ENCODE assay signal across 23 cellular contexts in the genomic region with DNA sequence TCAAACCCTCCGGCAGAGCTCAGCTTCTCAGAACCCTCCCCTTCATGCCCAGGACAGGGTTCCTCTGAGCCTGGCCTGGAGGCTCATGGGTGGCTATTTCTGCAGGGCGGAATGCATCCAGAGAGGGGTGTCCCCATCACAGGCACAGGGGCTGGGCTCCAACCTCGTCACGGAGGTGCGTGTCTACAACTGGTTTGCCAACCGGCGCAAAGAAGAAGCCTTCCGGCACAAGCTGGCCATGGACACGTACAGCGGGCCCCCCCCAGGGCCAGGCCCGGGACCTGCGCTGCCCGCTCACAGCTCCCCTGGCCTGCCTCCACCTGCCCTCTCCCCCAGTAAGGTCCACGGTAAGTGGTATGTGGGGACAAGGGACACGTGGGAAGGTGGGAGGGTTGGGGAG. TPM values are rescaled to one million over a fixed set of nuclear protein-coding genes. Genes with fewer than 3 reads are reported as not detected.
A peak's percentile ranks its signal among the peaks of the same experiment; 100 is the strongest.
DNase-seq lines count a peak whose midpoint lies in the region; ATAC-seq, FAIRE-seq and TF ChIP-seq lines count a peak whose summit lies in the region.
"Had no signal": no experiment of that assay in that cellular context is flagged by ENCODE, and none has a peak within 500 bp of the region (broad histone marks: within the 10 kb centered on the region; RNA-seq: fewer than 3 reads in every experiment).

No MANE protein-coding gene starts in this region.

- TF ChIP-seq EP300 in H1 (IDR thresholded peaks at IDR 0.05; ENCODE audit: borderline replicate concordance in 1 of 2, low read depth in 2 of 2, low read length in 2 of 2): no peak

- no peak overlapping the region for H2AFZ ChIP-seq in H1 (ENCODE audit: low read length)

- H3K4ac ChIP-seq in H1 (replicated peaks; ENCODE audit: insufficient read length, low read depth, low read length): no peak overlapping the region

- no peak for TF ChIP-seq RAD21 in H1 (IDR thresholded peaks at IDR 0.05 in 1 of 2, conservative IDR thresholded peaks at IDR 0.05 in 1 of 2; ENCODE audit: low read depth in 2 of 2, low read length in 2 of 2)

- FAIRE-seq in H1 (lab: Jason Lieb, UNC): no peak
- FAIRE-seq in urothelium cell line (lab: Jason Lieb, UNC): no peak
- FAIRE-seq: A549, D721Med, GM12878 had no signal

- H2BK120ac ChIP-seq in H1 (replicated peaks; ENCODE audit: low read depth, low read length): no peak overlapping the region

- H2BK20ac ChIP-seq in H1 (ENCODE audit: low read length): no peak overlapping the region

- no peak overlapping the region for H3K14ac ChIP-seq in H1 (ENCODE audit: insufficient read length)

- H3K4me3 ChIP-seq in H7 (ENCODE audit: insufficient read depth, low read depth, low read length) (no peak overlapping the region), H1 (ENCODE audit: extremely low read depth in 1 of 4, insufficient read depth in 2 of 4, low read depth in 3 of 4, low read length in 4 of 4) (no peak overlapping the region), lower lobe of right lung (no peak overlapping the region), tibial artery (no peak overlapping the region)
- H3K4me3 ChIP-seq: A549; BLaER1 treated with 17β-estradiol and CSF1 and Interleukin-3, amounts not matched to agents 10 nM and 100 nM; GM12878 had no signal

- TF ChIP-seq CTCF in H1 (IDR thresholded peaks at IDR 0.05; ENCODE audit: control extremely low read depth in 1 of 3, insufficient read depth in 1 of 3, low read depth in 1 of 3, low read length in 3 of 3) (no peak), lower lobe of right lung (IDR thresholded peaks at IDR 0.05) (no peak), tibial artery (IDR thresholded peaks at IDR 0.05) (no peak)

- H4K20me1 ChIP-seq in H1 (replicated peaks in 1 of 2; ENCODE audit: control insufficient read depth in 1 of 2, insufficient read depth in 2 of 2, low read length in 2 of 2): peaks cover 0 to 5% of the 10 kb centered on the region in 2 experiments
- H4K20me1 ChIP-seq: BLaER1 treated with 17β-estradiol and CSF1 and Interleukin-3, amounts not matched to agents 10 nM and 100 nM had no signal

- H3K27ac ChIP-seq in H1 (ENCODE audit: low read depth, low read length) (no peak overlapping the region), lower lobe of right lung (no peak overlapping the region), tibial artery (no peak overlapping the region)
- H3K27ac ChIP-seq: A549; BLaER1 treated with 17β-estradiol and CSF1 and Interleukin-3, amounts not matched to agents 10 nM and 100 nM had no signal

- H4K8ac ChIP-seq in H1 (ENCODE audit: extremely low read depth, insufficient read depth, low read length): no peak overlapping the region

- H3K4me1 ChIP-seq in H1 (replicated peaks in 1 of 4; ENCODE audit: control insufficient read depth in 3 of 4, insufficient read depth in 4 of 4, low read length in 3 of 4) (peaks cover 0 to 3% (median under 1%) of the 10 kb centered on the region in 4 experiments; a peak in 5 of 7 replicates), lower lobe of right lung (no peaks in the 10 kb centered on the region), tibial artery (no peaks in the 10 kb centered on the region)
- H3K4me1 ChIP-seq: A549, BE2C had no signal

- no peaks in the 10 kb centered on the region for H3K36me3 ChIP-seq in H7 (replicated peaks; ENCODE audit: control insufficient read depth, insufficient read depth, low read length)
- no peaks in the 10 kb centered on the region for H3K36me3 ChIP-seq in H1 (ENCODE audit: control insufficient read depth in 2 of 4, insufficient read depth in 4 of 4, low read length in 3 of 4)
- H3K36me3 ChIP-seq in lower lobe of right lung: no peaks in the 10 kb centered on the region
- H3K36me3 ChIP-seq in tibial artery: no peaks in the 10 kb centered on the region
- H3K36me3 ChIP-seq: BE2C; BLaER1 treated with 17β-estradiol and CSF1 and Interleukin-3, amounts not matched to agents 10 nM and 100 nM had no signal

- no peaks in the 10 kb centered on the region for H3K79me1 ChIP-seq in H1 (ENCODE audit: low read depth, low read length)

- H2AK5ac ChIP-seq in H1 (ENCODE audit: low read depth, low read length): no peak overlapping the region

- no peak overlapping the region for H3K9ac ChIP-seq in H1 (replicated peaks in 1 of 4; ENCODE audit: extremely low read depth in 1 of 4, low read depth in 3 of 4, low read length in 3 of 4)
- H3K9ac ChIP-seq: BLaER1 treated with 17β-estradiol and CSF1 and Interleukin-3, amounts not matched to agents 10 nM and 100 nM had no signal

- H3K23me2 ChIP-seq in H1 (ENCODE audit: low read depth, low read length): peaks cover 14% of the 10 kb centered on the region; the same call in 1 of the 2 replicates

- CTCF ChIA-PET in H1 (lab: Charles Lee; ENCODE audit: partially characterized antibody): interaction anchor here (0.6 to 3.8 kb wide), 2 partner anchors 11 to 464 kb away, joined by 3 to 40 read pairs; no protein-coding TSS in a partner anchor

- WGBS in H1 (ENCODE audit: extremely low coverage in 1 of 2, insufficient coverage in 1 of 2, insufficient read length in 1 of 2, insufficient replicate concordance in 2 of 2, low coverage in 1 of 2, low lambda C conversion rate in 2 of 2, missing lambda C conversion rate in 1 of 2), 2 experiments: 90% methylated on average over 8 of the region's 15 CpGs; no CpG with 5 or more reads in 1 of the 2 experiments

- POLR2A ChIA-PET in H1 (lab: Charles Lee; ENCODE audit: partially characterized antibody): no interaction called here

- intact Hi-C loops in lower lobe of right lung (cut with DNase I) (no loop called here), tibial artery (cut with DNase I; ENCODE audit: low total_unique reads) (no loop called here)

- H3K18ac ChIP-seq in H1 (ENCODE audit: extremely low read depth, low read length): no peak overlapping the region

- DNase-seq in H7 (peak; percentile 39), H1 (ENCODE audit: low read depth in 1 of 2, low spot score in 2 of 2) (no peak), lower lobe of right lung (peak; percentile 25), urothelium cell line (ENCODE audit: low spot score) (no peak), tibial artery (no peak)
- DNase-seq: 8988T; ACHN; AML-193; BE2C; CD4-positive, alpha-beta T cell; CD8-positive, alpha-beta memory T cell; DMS 273 treated with DMSO at 0.1 percent for 48 hours; DMS79; EL; GDM1; GOT3; H9 had no signal

- H3K9me3 ChIP-seq in H1 (ENCODE audit: insufficient read depth in 2 of 2, low read depth in 1 of 2, low read length in 1 of 2) (no peaks in the 10 kb centered on the region), lower lobe of right lung (no peaks in the 10 kb centered on the region), tibial artery (no peaks in the 10 kb centered on the region)
- H3K9me3 ChIP-seq: A549; BE2C; BLaER1 treated with 17β-estradiol and CSF1 and Interleukin-3, amounts not matched to agents 10 nM and 100 nM had no signal

- ATAC-seq in lower lobe of right lung (no peak), GM19023 (IDR thresholded peaks at IDR 0.05; ENCODE audit: unreplicated experiment) (no peak)
- ATAC-seq: A549, GM12878 had no signal

- no peaks in the 10 kb centered on the region for H3K79me2 ChIP-seq in H1 (ENCODE audit: control insufficient read depth in 1 of 2, insufficient read depth in 2 of 2, low read length in 2 of 2)

- TF ChIP-seq POLR2A in H1 (IDR thresholded peaks at IDR 0.05; ENCODE audit: control extremely low read depth in 1 of 2, low read depth in 2 of 2, low read length in 2 of 2): no peak

- no peak overlapping the region for H4K5ac ChIP-seq in H1 (ENCODE audit: insufficient read length, low read depth, low read length)

- H4K91ac ChIP-seq in H1 (replicated peaks; ENCODE audit: insufficient read length, low read length): no peak overlapping the region

- no peak overlapping the region for H2BK5ac ChIP-seq in H1 (ENCODE audit: low read depth, low read length)

- no peak overlapping the region for H2BK15ac ChIP-seq in H1 (ENCODE audit: low read length)

- H3K4me2 ChIP-seq in H1 (ENCODE audit: insufficient read depth in 1 of 2, low read depth in 2 of 2, low read length in 2 of 2): no peak overlapping the region
- H3K4me2 ChIP-seq: A549; BLaER1 treated with 17β-estradiol and CSF1 and Interleukin-3, amounts not matched to agents 10 nM and 100 nM had no signal

- H3K56ac ChIP-seq in H1 (replicated peaks; ENCODE audit: insufficient read length, low read depth, low read length): peak overlapping the region; percentile 8

- no peak overlapping the region for H2BK12ac ChIP-seq in H1 (ENCODE audit: low read depth, low read length)

- H3K27me3 ChIP-seq in H7 (ENCODE audit: control insufficient read depth, insufficient read depth, low read length): no peaks in the 10 kb centered on the region
- no peaks in the 10 kb centered on the region for H3K27me3 ChIP-seq in H1 (replicated peaks in 1 of 4; ENCODE audit: control insufficient read depth in 3 of 4, extremely low read depth in 1 of 4, insufficient read depth in 3 of 4, low read length in 3 of 4)
- H3K27me3 ChIP-seq in lower lobe of right lung (ENCODE audit: low read depth): peaks cover 4% of the 10 kb centered on the region
- peaks cover 0 to 22% of the 10 kb centered on the region in 2 donors for H3K27me3 ChIP-seq in tibial artery
- H3K27me3 ChIP-seq: BE2C; BLaER1 treated with 17β-estradiol and CSF1 and Interleukin-3, amounts not matched to agents 10 nM and 100 nM had no signal

- H3K23ac ChIP-seq in H1 (ENCODE audit: insufficient read length): no peak overlapping the region

RNA-seq across cellular contexts. Expression of a gene that starts 15.7 kb away (rescaled TPM):
- total RNA-seq in H7 (2014; rRNA removed; shearing (Covaris generic)): not detected in 2 replicates
- total RNA-seq in H1 (2021; fragmentation: NEBNext Ultra II Directional; extraction: Animal tissue kit (Norgen Biotek cat#: 25700)): not detected in 2 replicates
- 0.02 TPM in 1 of 2 replicates, not detected in the other for polyA plus RNA-seq in H1 (2011; rRNA removed)
- polyA plus RNA-seq in H1 (2011; cell fraction: cytosol; rRNA removed): 0.08 TPM
- not detected for polyA plus RNA-seq in H1 (2011; cell fraction: nucleus; rRNA removed)
- 0.50 TPM in 1 of 4 replicates, not detected in the others for polyA plus RNA-seq in H1 (2012, experiment 1 of 2)
- not detected for polyA plus RNA-seq in H1 (2012, experiment 2 of 2)
- 0.02 TPM for polyA plus RNA-seq in H1 (2013, experiment 1 of 2)
- polyA plus RNA-seq in H1 (2013, experiment 2 of 2): not detected
- not detected in 2 replicates for polyA minus RNA-seq in H1 (2011; rRNA and poly(A)+ RNA removed)
- not detected for polyA minus RNA-seq in H1 (2011; cell fraction: cytosol; rRNA and poly(A)+ RNA removed)
- polyA minus RNA-seq in H1 (2011; cell fraction: nucleus; rRNA and poly(A)+ RNA removed): not detected
- total RNA-seq in lower lobe of right lung: 0.24 TPM
- total RNA-seq: CD4-positive, alpha-beta T cell; CD8-positive, alpha-beta memory T cell; H9 had no signal
- polyA plus RNA-seq: CD14-positive monocyte; CD8-positive, alpha-beta memory T cell; GM12878 had no signal

RNA-seq across cellular contexts. Expression of a gene that starts 22.2 kb away (rescaled TPM):
- total RNA-seq in H7 (2014; rRNA removed; shearing (Covaris generic)): 11.8 and 15.0 TPM in 2 replicates
- 22.3 and 23.7 TPM in 2 replicates for total RNA-seq in H1 (2021; fragmentation: NEBNext Ultra II Directional; extraction: Animal tissue kit (Norgen Biotek cat#: 25700))
- polyA plus RNA-seq in H1 (2011; rRNA removed): 9.2 and 12.3 TPM in 2 replicates
- polyA plus RNA-seq in H1 (2011; cell fraction: cytosol; rRNA removed): 18.5 TPM
- polyA plus RNA-seq in H1 (2011; cell fraction: nucleus; rRNA removed): 18.9 TPM
- polyA plus RNA-seq in H1 (2012, experiment 1 of 2): 14.1 to 23.5 TPM (median 18.3 TPM) in 4 replicates
- polyA plus RNA-seq in H1 (2012, experiment 2 of 2): 11.5 TPM
- polyA plus RNA-seq in H1 (2013, experiment 1 of 2): 17.1 TPM
- 16.8 TPM for polyA plus RNA-seq in H1 (2013, experiment 2 of 2)
- 7.4 and 9.7 TPM in 2 replicates for polyA minus RNA-seq in H1 (2011; rRNA and poly(A)+ RNA removed)
- polyA minus RNA-seq in H1 (2011; cell fraction: cytosol; rRNA and poly(A)+ RNA removed): 11.4 TPM
- polyA minus RNA-seq in H1 (2011; cell fraction: nucleus; rRNA and poly(A)+ RNA removed): 11.0 TPM
- total RNA-seq in lower lobe of right lung: 12.3 TPM

RNA-seq across cellular contexts. Expression of a gene that starts 45.0 kb away (rescaled TPM):
- not detected in 2 replicates for total RNA-seq in H7 (2014; rRNA removed; shearing (Covaris generic))
- not detected in 2 replicates for total RNA-seq in H1 (2021; fragmentation: NEBNext Ultra II Directional; extraction: Animal tissue kit (Norgen Biotek cat#: 25700))
- not detected in 2 replicates for polyA plus RNA-seq in H1 (2011; rRNA removed)
- polyA plus RNA-seq in H1 (2011; cell fraction: cytosol; rRNA removed): not detected
- not detected for polyA plus RNA-seq in H1 (2011; cell fraction: nucleus; rRNA removed)
- not detected in 4 replicates for polyA plus RNA-seq in H1 (2012, experiment 1 of 2)
- not detected for polyA plus RNA-seq in H1 (2012, experiment 2 of 2)
- polyA plus RNA-seq in H1 (2013, experiment 1 of 2): not detected
- not detected for polyA plus RNA-seq in H1 (2013, experiment 2 of 2)
- not detected in 2 replicates for polyA minus RNA-seq in H1 (2011; rRNA and poly(A)+ RNA removed)
- polyA minus RNA-seq in H1 (2011; cell fraction: cytosol; rRNA and poly(A)+ RNA removed): not detected
- not detected for polyA minus RNA-seq in H1 (2011; cell fraction: nucleus; rRNA and poly(A)+ RNA removed)
- total RNA-seq in lower lobe of right lung: 21.1 TPM
- total RNA-seq: H9 had no signal

Comparison
In these comparisons a context has a peak if more than half of its experiments do, and no peak if none do; other contexts are left out.
1. DNase-seq: peak in H7 (single experiment) and lower lobe of right lung (single experiment); none in H1 (0 of 2), urothelium cell line (single experiment) and tibial artery (0 of 2).
2. RNA of a gene that starts 45.0 kb away (total RNA-seq): 21.1 TPM in lower lobe of right lung (single experiment); not detected in H7 and not detected in H1; every median in the first group is over 10 times any median in the second.